In genomic region chr2:136131484-136131960, GRCh38 we compare ENCODE assay signal across 9 cellular contexts. TPM values are rescaled to one million over a fixed set of nuclear protein-coding genes. Genes with fewer than 3 reads are reported as not detected.
A peak's percentile ranks its signal among the peaks of the same experiment; 100 is the strongest.
DNase-seq lines count a peak whose midpoint lies in the region; ATAC-seq and TF ChIP-seq lines count a peak whose summit lies in the region.
"Had no signal": no experiment of that assay in that cellular context is flagged by ENCODE, and none has a peak within 500 bp of the region (broad histone marks: within the 10 kb centered on the region; RNA-seq: fewer than 3 reads in every experiment).

No MANE protein-coding gene starts in this region.

- H3K27me3 ChIP-seq in mucosa of rectum (ENCODE audit: control insufficient read depth in 2 of 2, insufficient read depth in 2 of 2, low read length in 2 of 2), result no peaks in the 10 kb centered on the region
- H3K27me3 ChIP-seq in HAP-1 (ENCODE audit: low read depth), result peaks cover 20% of the 10 kb centered on the region; the same call in 1 of the 2 replicates
- H3K27me3 ChIP-seq in breast epithelium, result no peaks in the 10 kb centered on the region
- H3K27me3 ChIP-seq: ovary had no signal

- H3K27ac Mint-ChIP-seq in T-helper 17 cell, result peak overlapping the region; percentile 97

- DNase-seq in T-helper 17 cell (peak in 1 of 3 donors; percentile 45), NCI-H345 treated with DMSO at 0.1 percent for 48 hours (lab: John Stamatoyannopoulos, UW; ENCODE audit: unreplicated experiment) (no peak), HAP-1 (ENCODE audit: low spot score in 2 of 2) (no peak), breast epithelium (ENCODE audit: low spot score in 2 of 2) (no peak)
- DNase-seq: ovary had no signal

- H3K4me3 Mint-ChIP-seq in T-helper 17 cell, result peak overlapping the region; percentile 85

- in situ Hi-C loops in HAP-1 (cut with MboI; ENCODE audit: low sequenced_read_pairs), result no loop called here

- peak overlapping the region; percentile 46 to 74 for H3K27ac ChIP-seq in mucosa of rectum (ENCODE audit: low read depth in 2 of 2, low read length in 2 of 2)
- no peak overlapping the region for H3K27ac ChIP-seq in breast epithelium
- H3K27ac ChIP-seq: ovary had no signal

- H3K9ac ChIP-seq in mucosa of rectum (ENCODE audit: low read depth in 1 of 2, low read length in 2 of 2), result peak overlapping the region; percentile 1 to 63

- no peak for TF ChIP-seq CTCF in breast epithelium (IDR thresholded peaks at IDR 0.05)

- H3K4me3 ChIP-seq in mucosa of rectum (ENCODE audit: low read length in 2 of 2) (no peak overlapping the region), HAP-1 (no peak overlapping the region), breast epithelium (no peak overlapping the region)
- H3K4me3 ChIP-seq: ovary had no signal

- no peaks in the 10 kb centered on the region for H3K36me3 ChIP-seq in mucosa of rectum (ENCODE audit: control insufficient read depth in 2 of 2, insufficient read depth in 2 of 2, low read length in 2 of 2)
- H3K36me3 ChIP-seq in HAP-1 (replicated peaks), result no peaks in the 10 kb centered on the region
- no peaks in the 10 kb centered on the region for H3K36me3 ChIP-seq in breast epithelium
- H3K36me3 ChIP-seq: ovary had no signal

- intact Hi-C loops in breast epithelium (cut with DNase I; ENCODE audit: low total_unique reads), result no loop called here

- no peaks in the 10 kb centered on the region for H3K27me3 Mint-ChIP-seq in T-helper 17 cell

- peak; percentile 2 for ATAC-seq in GM18909 (IDR thresholded peaks at IDR 0.05; ENCODE audit: poor library complexity, unreplicated experiment)
- ATAC-seq in HG02884 (IDR thresholded peaks at IDR 0.05; ENCODE audit: unreplicated experiment), result peak; percentile 0
- ATAC-seq in T-helper 17 cell, result peak; percentile 45
- no peak for ATAC-seq in HG03175 (IDR thresholded peaks at IDR 0.05; ENCODE audit: unreplicated experiment)

- H3K4me1 Mint-ChIP-seq in T-helper 17 cell, result peaks cover 85% of the 10 kb centered on the region

- peaks cover 0 to 9% of the 10 kb centered on the region in 2 donors for H3K4me1 ChIP-seq in mucosa of rectum (ENCODE audit: control insufficient read depth in 2 of 2, insufficient read depth in 2 of 2, low read length in 2 of 2)
- no peaks in the 10 kb centered on the region for H3K4me1 ChIP-seq in HAP-1
- no peaks in the 10 kb centered on the region for H3K4me1 ChIP-seq in breast epithelium

- no peaks in the 10 kb centered on the region for H3K9me3 ChIP-seq in T-helper 17 cell (ENCODE audit: control insufficient read depth, low read length, poor library complexity, severe bottlenecking)
- no peaks in the 10 kb centered on the region for H3K9me3 ChIP-seq in mucosa of rectum (ENCODE audit: control insufficient read depth in 2 of 2, low read length in 2 of 2)
- no peaks in the 10 kb centered on the region for H3K9me3 ChIP-seq in HAP-1
- H3K9me3 ChIP-seq in breast epithelium, result no peaks in the 10 kb centered on the region
- H3K9me3 ChIP-seq: ovary had no signal

- H3K36me3 Mint-ChIP-seq in T-helper 17 cell (ENCODE audit: low read depth), result no peaks in the 10 kb centered on the region

- no peak for TF ChIP-seq POLR2A in breast epithelium (IDR thresholded peaks at IDR 0.05)

RNA-seq across cellular contexts. Expression of gene CXCR4, which starts 13.6 kb away (rescaled TPM):
- total RNA-seq in T-helper 17 cell (1,000 to 10,000 TPM; 1,189 to 1,429 TPM), breast epithelium (10 to 100 TPM; 25.8 to 80.3 (median 32.4) TPM)

Comparison
In these comparisons a context has a peak if more than half of its experiments do, and no peak if none do; other contexts are left out.
1. H3K27ac ChIP-seq: peak in mucosa of rectum (2 of 2); none in breast epithelium (0 of 2).
2. RNA of gene CXCR4, which starts 13.6 kb away (total RNA-seq): 1,189 to 1,429 TPM in T-helper 17 cell; 25.8 to 80.3 TPM in breast epithelium; every median in the first group is over 10 times any median in the second.